Comparison of ENCODE assay signal across 12 cellular contexts in the genomic region with DNA sequence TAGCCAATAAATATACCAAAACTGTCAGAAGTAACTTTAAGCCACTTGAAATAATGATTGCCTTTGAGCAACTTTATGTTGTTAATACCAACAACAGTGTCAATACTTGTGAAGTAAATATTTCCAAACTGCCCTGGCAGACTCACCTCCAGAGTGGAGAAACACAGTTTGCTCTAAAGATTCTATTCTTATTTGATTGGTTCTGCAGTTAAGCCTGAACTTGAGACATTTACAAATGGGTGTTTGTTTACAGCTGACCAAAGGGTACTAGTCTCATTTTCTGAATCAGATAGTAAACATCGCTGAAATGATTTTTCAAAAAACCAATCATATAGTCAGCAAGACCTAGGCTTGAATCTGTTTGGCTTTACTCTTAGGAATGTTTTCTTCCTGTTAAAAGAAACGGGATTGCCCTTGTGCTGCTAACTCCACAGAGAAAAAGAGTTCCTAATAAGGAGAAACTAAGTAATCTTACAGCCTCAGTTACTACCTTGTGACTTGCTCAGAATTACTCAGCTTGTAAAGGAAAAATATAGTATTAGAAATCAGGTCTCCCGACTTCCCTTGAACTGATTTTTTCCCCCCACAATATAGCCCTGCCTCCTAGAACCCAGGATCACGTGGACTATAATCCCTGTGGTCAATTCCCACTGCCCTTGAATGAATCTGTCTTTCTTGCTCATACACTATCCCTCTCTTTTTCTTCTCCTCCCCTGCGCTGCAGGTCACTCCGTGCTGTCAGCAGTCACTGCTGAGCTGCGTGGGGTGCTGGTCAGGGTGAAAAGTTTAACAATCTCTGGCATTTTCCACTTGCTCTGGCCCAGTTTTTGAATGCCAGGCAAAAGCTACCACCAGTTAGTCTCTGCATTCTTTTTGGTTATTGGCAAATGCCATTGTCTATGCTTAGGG. TPM values are rescaled to one million over a fixed set of nuclear protein-coding genes. Genes with fewer than 3 reads are reported as not detected.
DNase-seq lines count a peak whose midpoint lies in the region; ATAC-seq and TF ChIP-seq lines count a peak whose summit lies in the region.
"Had no signal": no experiment of that assay in that cellular context is flagged by ENCODE, and none has a peak within 500 bp of the region (broad histone marks: within the 10 kb centered on the region; RNA-seq: fewer than 3 reads in every experiment).

No MANE protein-coding gene starts in this region.

- H3K4me1 ChIP-seq in lung (ENCODE audit: control insufficient read depth in 2 of 2, insufficient read depth in 2 of 2, low read length in 2 of 2) (peaks cover 5 to 12% of the 10 kb centered on the region in 2 donors), suprapubic skin (peaks cover 18% of the 10 kb centered on the region)

- 50 to 62% methylated on average over 7 of the region's 7 CpGs for WGBS in lung, 2 donors
- 51% methylated on average over 7 of the region's 7 CpGs for WGBS in suprapubic skin

- DNase-seq in MG63 (peak; percentile 81), epithelial cell of proximal tubule (ENCODE audit: low read depth) (peak; percentile 52), lung (ENCODE audit: low spot score) (no peak), suprapubic skin (ENCODE audit: low spot score in 2 of 2) (peak in 1 of 2 donors; percentile 47), epidermal melanocyte (ENCODE audit: insufficient read length, low spot score) (no peak)
- DNase-seq in activated T-cell treated with anti-CD3 and anti-CD28 coated beads, Interleukin-2, amount 50 U/mL, for 1 hour = no peak

- no peak for TF ChIP-seq CTCF in epithelial cell of proximal tubule (conservative IDR thresholded peaks at IDR 0.05; ENCODE audit: low read depth, low read length)
- no peak for TF ChIP-seq CTCF in lung (IDR thresholded peaks at IDR 0.05; ENCODE audit: control extremely low read depth, extremely low read depth)
- no peak for TF ChIP-seq CTCF in suprapubic skin (IDR thresholded peaks at IDR 0.05)

- H3K4me3 ChIP-seq in MG63 (no peak overlapping the region), epithelial cell of proximal tubule (ENCODE audit: low read depth, low read length) (no peak overlapping the region), lung (no peak overlapping the region), suprapubic skin (no peak overlapping the region)

- no peaks in the 10 kb centered on the region for H3K9me3 ChIP-seq in MG63
- no peaks in the 10 kb centered on the region for H3K9me3 ChIP-seq in lung (ENCODE audit: control insufficient read depth in 2 of 2, insufficient read depth in 1 of 2, low read length in 1 of 2)
- H3K9me3 ChIP-seq in suprapubic skin = no peaks in the 10 kb centered on the region

- TF ChIP-seq POLR2A in suprapubic skin (IDR thresholded peaks at IDR 0.05) = no peak

- ATAC-seq in lung (ENCODE audit: insufficient read depth, low FRiP score) (no peak), HG03095 (IDR thresholded peaks at IDR 0.05; ENCODE audit: unreplicated experiment) (no peak), HG02678 (IDR thresholded peaks at IDR 0.05; ENCODE audit: unreplicated experiment) (no peak)
- ATAC-seq: esophagus mucosa had no signal

- no peaks in the 10 kb centered on the region for H3K27me3 ChIP-seq in MG63
- no peaks in the 10 kb centered on the region for H3K27me3 ChIP-seq in lung (ENCODE audit: control insufficient read depth, insufficient read depth)
- no peaks in the 10 kb centered on the region for H3K27me3 ChIP-seq in suprapubic skin

- TF ChIP-seq EP300 in suprapubic skin (IDR thresholded peaks at IDR 0.05) = no peak

- H3K36me3 ChIP-seq in MG63 = no peaks in the 10 kb centered on the region
- H3K36me3 ChIP-seq in lung (ENCODE audit: control insufficient read depth in 2 of 2, insufficient read depth in 2 of 2, low read length in 2 of 2) = no peaks in the 10 kb centered on the region
- no peaks in the 10 kb centered on the region for H3K36me3 ChIP-seq in suprapubic skin

- peak overlapping the region; percentile 62 to 86 for H3K27ac ChIP-seq in lung (ENCODE audit: low read depth in 1 of 2, low read length in 1 of 2)
- H3K27ac ChIP-seq in suprapubic skin = peak overlapping the region; percentile 53

RNA-seq across cellular contexts. Expression of a gene that starts 1.6 kb away (rescaled TPM):
- total RNA-seq in MG63 (2014; rRNA removed; shearing (Covaris generic); ENCODE audit: low replicate concordance) = 1.3 TPM in 1 of 2 replicates, not detected in the other
- total RNA-seq in epithelial cell of proximal tubule (not detected in 2 replicates), lung (1 to 10 TPM in 1 of 2 donors, under 1 TPM in 1; 0.83 to 1.8 TPM), suprapubic skin (1 to 10 TPM in 2 of 4 donors, under 1 TPM in 2; 0.34 to 3.1 (median 1.2) TPM)
- polyA plus RNA-seq in lung = under 1 TPM; 0.11 to 0.33 TPM
- total RNA-seq: Daoy; pulmonary artery endothelial cell; T-helper 1 cell treated with Interleukin-12 subunit alpha and Interleukin-12 subunit beta and Interleukin-4 antibody, amounts not matched to agents 30 ng/mL and 1 ng/mL, for 36 hours had no signal

RNA-seq across cellular contexts. Expression of a gene that starts 32.0 kb away (rescaled TPM):
- total RNA-seq in MG63 (2014; rRNA removed; shearing (Covaris generic); ENCODE audit: low replicate concordance) = not detected in 2 replicates
- total RNA-seq in epithelial cell of proximal tubule = 0.07 TPM in 1 of 2 replicates, not detected in the other
- not detected for total RNA-seq in lung
- polyA plus RNA-seq in lung = not detected
- not detected for total RNA-seq in suprapubic skin
- total RNA-seq: Daoy, esophagus mucosa had no signal

Comparison
In these comparisons a context has a peak if more than half of its experiments do, and no peak if none do; other contexts are left out.
1. DNase-seq: peak in MG63 (single experiment) and epithelial cell of proximal tubule (single experiment); none in lung (single experiment), activated T-cell treated with anti-CD3 and anti-CD28 coated beads, Interleukin-2, amount 50 U/mL, for 1 hour (single experiment) and epidermal melanocyte (single experiment).